ENCODE assay signal across 1 cellular context in the genomic region with DNA sequence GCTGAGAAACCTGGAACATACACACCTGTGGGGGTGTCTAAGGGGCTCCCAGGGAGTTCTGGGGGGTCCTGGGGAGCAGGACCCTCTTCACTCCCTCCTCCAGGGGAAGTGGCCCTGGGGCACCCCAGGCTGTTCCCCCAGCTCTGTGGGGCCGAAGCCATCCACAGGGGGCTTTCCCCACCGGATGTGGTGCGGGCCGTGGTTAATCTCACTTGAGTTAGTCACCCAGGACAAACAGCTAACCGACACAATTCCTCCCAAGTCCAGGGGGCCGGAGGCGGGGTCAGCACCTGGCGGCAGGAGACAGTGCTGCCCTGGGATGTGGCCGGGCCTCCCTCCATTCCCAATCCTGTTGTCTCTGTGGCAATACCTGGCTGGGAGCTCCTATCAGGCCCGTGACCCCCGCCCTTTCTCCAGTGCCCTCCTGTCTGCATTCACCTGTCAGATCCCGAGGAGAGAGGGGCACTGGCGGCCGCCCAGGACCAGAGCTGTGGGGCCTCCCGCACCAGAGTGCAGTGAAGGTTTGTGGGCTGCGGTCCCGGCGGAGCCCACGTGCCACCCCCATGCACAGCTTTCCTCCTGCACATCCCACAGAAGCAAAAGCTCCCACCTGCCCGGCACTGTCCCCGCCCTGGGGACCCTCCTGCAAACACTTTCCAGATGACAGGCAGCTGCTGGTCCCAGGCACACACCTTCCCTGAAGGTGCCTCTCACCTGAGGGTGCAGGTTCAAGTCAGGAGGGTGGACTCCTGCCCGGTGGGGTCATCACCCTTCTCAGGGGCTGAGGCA.
TF ChIP-seq lines count a peak whose summit lies in the region.

No MANE protein-coding gene starts in this region.

TF ChIP-seq in GM23338, 12 proteins besides CTCF, POLR2A, EP300 and RAD21 (continued from another document):
- TF ChIP-seq, protein P1, sequence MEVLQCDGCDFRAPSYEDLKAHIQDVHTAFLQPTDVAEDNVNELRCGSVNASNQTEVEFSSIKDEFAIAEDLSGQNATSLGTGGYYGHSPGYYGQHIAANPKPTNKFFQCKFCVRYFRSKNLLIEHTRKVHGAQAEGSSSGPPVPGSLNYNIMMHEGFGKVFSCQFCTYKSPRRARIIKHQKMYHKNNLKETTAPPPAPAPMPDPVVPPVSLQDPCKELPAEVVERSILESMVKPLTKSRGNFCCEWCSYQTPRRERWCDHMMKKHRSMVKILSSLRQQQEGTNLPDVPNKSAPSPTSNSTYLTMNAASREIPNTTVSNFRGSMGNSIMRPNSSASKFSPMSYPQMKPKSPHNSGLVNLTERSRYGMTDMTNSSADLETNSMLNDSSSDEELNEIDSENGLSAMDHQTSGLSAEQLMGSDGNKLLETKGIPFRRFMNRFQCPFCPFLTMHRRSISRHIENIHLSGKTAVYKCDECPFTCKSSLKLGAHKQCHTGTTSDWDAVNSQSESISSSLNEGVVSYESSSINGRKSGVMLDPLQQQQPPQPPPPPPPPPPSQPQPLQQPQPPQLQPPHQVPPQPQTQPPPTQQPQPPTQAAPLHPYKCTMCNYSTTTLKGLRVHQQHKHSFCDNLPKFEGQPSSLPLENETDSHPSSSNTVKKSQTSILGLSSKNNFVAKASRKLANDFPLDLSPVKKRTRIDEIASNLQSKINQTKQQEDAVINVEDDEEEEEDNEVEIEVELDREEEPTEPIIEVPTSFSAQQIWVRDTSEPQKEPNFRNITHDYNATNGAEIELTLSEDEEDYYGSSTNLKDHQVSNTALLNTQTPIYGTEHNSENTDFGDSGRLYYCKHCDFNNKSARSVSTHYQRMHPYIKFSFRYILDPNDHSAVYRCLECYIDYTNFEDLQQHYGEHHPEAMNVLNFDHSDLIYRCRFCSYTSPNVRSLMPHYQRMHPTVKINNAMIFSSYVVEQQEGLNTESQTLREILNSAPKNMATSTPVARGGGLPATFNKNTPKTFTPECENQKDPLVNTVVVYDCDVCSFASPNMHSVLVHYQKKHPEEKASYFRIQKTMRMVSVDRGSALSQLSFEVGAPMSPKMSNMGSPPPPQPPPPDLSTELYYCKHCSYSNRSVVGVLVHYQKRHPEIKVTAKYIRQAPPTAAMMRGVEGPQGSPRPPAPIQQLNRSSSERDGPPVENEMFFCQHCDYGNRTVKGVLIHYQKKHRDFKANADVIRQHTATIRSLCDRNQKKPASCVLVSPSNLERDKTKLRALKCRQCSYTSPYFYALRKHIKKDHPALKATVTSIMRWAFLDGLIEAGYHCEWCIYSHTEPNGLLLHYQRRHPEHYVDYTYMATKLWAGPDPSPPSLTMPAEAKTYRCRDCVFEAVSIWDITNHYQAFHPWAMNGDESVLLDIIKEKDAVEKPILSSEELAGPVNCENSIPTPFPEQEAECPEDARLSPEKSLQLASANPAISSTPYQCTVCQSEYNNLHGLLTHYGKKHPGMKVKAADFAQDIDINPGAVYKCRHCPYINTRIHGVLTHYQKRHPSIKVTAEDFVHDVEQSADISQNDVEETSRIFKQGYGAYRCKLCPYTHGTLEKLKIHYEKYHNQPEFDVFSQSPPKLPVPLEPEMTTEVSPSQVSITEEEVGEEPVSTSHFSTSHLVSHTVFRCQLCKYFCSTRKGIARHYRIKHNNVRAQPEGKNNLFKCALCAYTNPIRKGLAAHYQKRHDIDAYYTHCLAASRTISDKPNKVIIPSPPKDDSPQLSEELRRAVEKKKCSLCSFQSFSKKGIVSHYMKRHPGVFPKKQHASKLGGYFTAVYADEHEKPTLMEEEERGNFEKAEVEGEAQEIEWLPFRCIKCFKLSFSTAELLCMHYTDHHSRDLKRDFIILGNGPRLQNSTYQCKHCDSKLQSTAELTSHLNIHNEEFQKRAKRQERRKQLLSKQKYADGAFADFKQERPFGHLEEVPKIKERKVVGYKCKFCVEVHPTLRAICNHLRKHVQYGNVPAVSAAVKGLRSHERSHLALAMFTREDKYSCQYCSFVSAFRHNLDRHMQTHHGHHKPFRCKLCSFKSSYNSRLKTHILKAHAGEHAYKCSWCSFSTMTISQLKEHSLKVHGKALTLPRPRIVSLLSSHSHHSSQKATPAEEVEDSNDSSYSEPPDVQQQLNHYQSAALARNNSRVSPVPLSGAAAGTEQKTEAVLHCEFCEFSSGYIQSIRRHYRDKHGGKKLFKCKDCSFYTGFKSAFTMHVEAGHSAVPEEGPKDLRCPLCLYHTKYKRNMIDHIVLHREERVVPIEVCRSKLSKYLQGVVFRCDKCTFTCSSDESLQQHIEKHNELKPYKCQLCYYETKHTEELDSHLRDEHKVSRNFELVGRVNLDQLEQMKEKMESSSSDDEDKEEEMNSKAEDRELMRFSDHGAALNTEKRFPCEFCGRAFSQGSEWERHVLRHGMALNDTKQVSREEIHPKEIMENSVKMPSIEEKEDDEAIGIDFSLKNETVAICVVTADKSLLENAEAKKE (CRISPR knock-in tag; IDR thresholded peaks at IDR 0.05), result no peak
- TF ChIP-seq JUNB (IDR thresholded peaks at IDR 0.05; ENCODE audit: unreplicated experiment), result no peak
- TF ChIP-seq STAT1 (IDR thresholded peaks at IDR 0.05; ENCODE audit: unreplicated experiment), result no peak
